8 cellular contexts compared by ENCODE assay signal in the genomic region with DNA sequence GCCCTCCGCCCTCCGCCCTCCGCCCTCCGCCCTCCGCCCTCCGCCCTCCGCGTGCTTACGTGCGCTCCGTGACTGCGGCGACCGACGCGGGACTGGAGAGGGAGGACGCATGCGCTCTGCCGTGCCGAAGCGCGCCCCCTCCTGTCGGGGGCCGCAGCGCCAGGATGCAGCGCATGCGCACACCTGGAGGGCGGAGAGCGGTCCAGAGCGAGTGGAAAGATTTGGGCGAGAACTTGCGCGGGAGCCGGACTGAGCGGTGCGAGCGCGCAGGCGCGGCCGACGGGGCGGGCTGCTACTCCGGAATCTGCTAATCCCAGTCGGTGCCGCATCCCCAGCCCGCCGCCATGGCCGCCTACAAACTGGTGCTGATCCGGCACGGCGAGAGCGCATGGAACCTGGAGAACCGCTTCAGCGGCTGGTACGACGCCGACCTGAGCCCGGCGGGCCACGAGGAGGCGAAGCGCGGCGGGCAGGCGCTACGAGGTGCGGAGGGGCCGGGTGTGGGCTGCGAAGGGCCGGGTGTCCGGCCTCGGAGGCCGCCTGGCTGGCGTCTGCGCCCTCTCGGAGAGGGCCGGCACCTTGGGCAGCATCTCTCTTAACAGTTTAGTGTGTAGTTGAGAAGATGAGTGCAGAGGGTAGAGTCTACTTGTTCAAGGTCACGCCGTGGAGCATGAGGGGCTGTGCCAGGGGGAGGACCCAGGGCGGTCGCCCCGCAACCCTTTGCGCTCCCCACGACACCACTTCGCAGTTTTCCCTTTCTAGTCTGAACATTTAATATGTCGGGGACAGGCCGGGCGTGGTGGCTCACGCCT.
A peak's percentile ranks its signal among the peaks of the same experiment; 100 is the strongest.
DNase-seq lines count a peak whose midpoint lies in the region; TF ChIP-seq lines count a peak whose summit lies in the region.

A gene (plus strand): TSS at position 228 of the 812 bp plus-strand sequence. CDS start 117 bp downstream, at position 345.

- peak within 1 kb of the TSS; percentile 83 for H2AFZ ChIP-seq in MM.1S (ENCODE audit: low read length)
- H2AFZ ChIP-seq in neuron (ENCODE audit: low read depth, low read length), result peak within 1 kb of the TSS; percentile 65

- peaks cover 4% of the 10 kb centered on the region; the same call in 1 of the 2 replicates for H3K36me3 ChIP-seq in MM.1S (replicated peaks; ENCODE audit: insufficient read depth, low read length)
- H3K36me3 ChIP-seq in neuron (ENCODE audit: insufficient read depth, low read length), result peaks cover 11% of the 10 kb centered on the region
- H3K36me3 ChIP-seq in subcutaneous abdominal adipose tissue (ENCODE audit: control insufficient read depth in 5 of 5, insufficient read depth in 5 of 5, low read length in 5 of 5), result peaks cover 6 to 12% (median 11%) of the 10 kb centered on the region in 5 donors

- TF ChIP-seq CTCF in MM.1S (IDR thresholded peaks at IDR 0.05; ENCODE audit: low read length) (peak; percentile 54), foreskin fibroblast (IDR thresholded peaks at IDR 0.05; ENCODE audit: low read depth, low read length) (peak; percentile 44)

- H3F3A ChIP-seq in MM.1S (ENCODE audit: insufficient read depth, low read length), result peaks cover 3% of the 10 kb centered on the region; the same call in 1 of the 2 replicates

- H3K4me2 ChIP-seq in MM.1S (ENCODE audit: low read depth, low read length), result peak within 1 kb of the TSS; percentile 91

- H4K20me1 ChIP-seq in MM.1S (ENCODE audit: insufficient read depth, low read length), result peaks cover 11% of the 10 kb centered on the region

- DNase-seq in GF-D8 (lab: John Stamatoyannopoulos, UW) (peak; percentile 86), HCEC 1CT (peak; percentile 95), MM.1S (peak; percentile 95), SIG-M5 (lab: John Stamatoyannopoulos, UW) (peak; percentile 40), activated gamma-delta T cell treated with Interleukin-2 at 50 U/mL for 16 hours (peak; percentile 92), foreskin fibroblast (peak; percentile 96 to 99)

- H3K9ac ChIP-seq in MM.1S (ENCODE audit: low read length) (peak within 1 kb of the TSS; percentile 89), subcutaneous abdominal adipose tissue (ENCODE audit: low read length in 5 of 5) (peak within 1 kb of the TSS; percentile 76 to 88 (median 86))

- H3K4me1 ChIP-seq in MM.1S (ENCODE audit: low read length), result peaks cover 14% of the 10 kb centered on the region
- peaks cover 27% of the 10 kb centered on the region for H3K4me1 ChIP-seq in neuron (ENCODE audit: insufficient read depth, low read length)
- H3K4me1 ChIP-seq in subcutaneous abdominal adipose tissue (ENCODE audit: control insufficient read depth in 5 of 5, insufficient read depth in 5 of 5, low read length in 5 of 5), result peaks cover 11 to 38% (median 33%) of the 10 kb centered on the region in 5 donors

- no peaks in the 10 kb centered on the region for H3K9me2 ChIP-seq in MM.1S (replicated peaks; ENCODE audit: insufficient read depth, low read length)

- H3K27me3 ChIP-seq in MM.1S (replicated peaks; ENCODE audit: insufficient read depth, low read length) (no peaks in the 10 kb centered on the region), neuron (ENCODE audit: insufficient read depth, low read length) (no peaks in the 10 kb centered on the region), subcutaneous abdominal adipose tissue (ENCODE audit: control insufficient read depth in 5 of 5, insufficient read depth in 4 of 5, low read length in 5 of 5) (no peaks in the 10 kb centered on the region)

- H3K4me3 ChIP-seq in MM.1S (ENCODE audit: low read length) (peak within 1 kb of the TSS; percentile 93), foreskin fibroblast (ENCODE audit: low read depth in 1 of 2, low read length in 2 of 2) (peak within 1 kb of the TSS; percentile 76 to 95), neuron (ENCODE audit: low read length) (peak within 1 kb of the TSS; percentile 92), subcutaneous abdominal adipose tissue (ENCODE audit: low read depth in 1 of 5, low read length in 5 of 5) (peak within 1 kb of the TSS; percentile 83 to 97 (median 91))

- H3K9me3 ChIP-seq in MM.1S (replicated peaks; ENCODE audit: insufficient read depth, low read length), result no peaks in the 10 kb centered on the region
- no peaks in the 10 kb centered on the region for H3K9me3 ChIP-seq in neuron (ENCODE audit: low read length)
- no peaks in the 10 kb centered on the region for H3K9me3 ChIP-seq in subcutaneous abdominal adipose tissue (ENCODE audit: control insufficient read depth in 5 of 5, low read length in 5 of 5)

- peaks cover 50% of the 10 kb centered on the region for H3K79me2 ChIP-seq in MM.1S (ENCODE audit: low read length)

- H3K27ac ChIP-seq in MM.1S (ENCODE audit: low read length), result peak within 1 kb of the TSS; percentile 71; the same call in 1 of the 2 replicates
- peak within 1 kb of the TSS; percentile 84 for H3K27ac ChIP-seq in subcutaneous abdominal adipose tissue (ENCODE audit: low read depth, low read length)

Comparison
In these comparisons a context has a peak if more than half of its experiments do, and no peak if none do; other contexts are left out.
1. Peak in every context shown above with its lines: DNase-seq, H3K4me3 ChIP-seq and H3K27ac ChIP-seq.
2. DNase-seq: peak in every context shown above with its lines; median percentile 98 in foreskin fibroblast; 95 in HCEC 1CT; 95 in MM.1S; 92 in activated gamma-delta T cell treated with Interleukin-2 at 50 U/mL for 16 hours; 86 in GF-D8; 40 in SIG-M5.